8 cellular contexts compared by ENCODE assay signal in genomic region chr9:128128836-128129590, GRCh38.
DNase-seq lines count a peak whose midpoint lies in the region; ATAC-seq lines count a peak whose summit lies in the region.

No MANE protein-coding gene starts in this region.

- H3K4me1 ChIP-seq in iPS-20b (ENCODE audit: insufficient read depth, low read length): no peaks in the 10 kb centered on the region; the same call in 1 of the 2 replicates
- peaks cover 34% of the 10 kb centered on the region for H3K4me1 ChIP-seq in stomach smooth muscle (ENCODE audit: control insufficient read depth, insufficient read depth, low read length)

- H3K27ac ChIP-seq in iPS-20b (ENCODE audit: low read length) (no peak overlapping the region), stomach smooth muscle (ENCODE audit: low read length) (peak overlapping the region; percentile 93)

- H3K36me3 ChIP-seq in iPS-20b (ENCODE audit: insufficient read depth, low read depth, low read length) (peaks cover 10% of the 10 kb centered on the region), stomach smooth muscle (ENCODE audit: control insufficient read depth in 2 of 2, insufficient read depth in 2 of 2, low read length in 2 of 2) (peaks cover 0 to 3% of the 10 kb centered on the region in 2 donors)

- DNase-seq in NCI-H1417 (lab: John Stamatoyannopoulos, UW) (peak in 2 of 3 experiments; percentile 54 to 68), NCI-H1417 treated with DMSO at 0.1 percent for 48 hours (lab: John Stamatoyannopoulos, UW) (no peak)
- no peak for DNase-seq in activated naive CD8-positive, alpha-beta T cell treated with anti-CD3 and anti-CD28 coated beads, Interleukin-2, amount 50 U/mL, for 24 hours
- DNase-seq in activated effector memory CD4-positive, alpha-beta T cell treated with Interleukin-2 at 50 U/mL for 16 hours: no peak

- peak overlapping the region; percentile 99 for H3K27ac Mint-ChIP-seq in activated naive CD8-positive, alpha-beta T cell treated with anti-CD3 and anti-CD28 coated beads, Interleukin-2, amount 50 U/mL, for 24 hours

- H3K9ac ChIP-seq in iPS-20b (ENCODE audit: low read depth, low read length): peak overlapping the region; percentile 97; the same call in 1 of the 2 replicates
- peak overlapping the region; percentile 75 for H3K9ac ChIP-seq in stomach smooth muscle (ENCODE audit: low read length in 2 of 2)

- H3K9me3 Mint-ChIP-seq in activated naive CD8-positive, alpha-beta T cell treated with anti-CD3 and anti-CD28 coated beads, Interleukin-2, amount 50 U/mL, for 24 hours: no peaks in the 10 kb centered on the region

- peak overlapping the region; percentile 97 for H3K4me3 Mint-ChIP-seq in activated naive CD8-positive, alpha-beta T cell treated with anti-CD3 and anti-CD28 coated beads, Interleukin-2, amount 50 U/mL, for 24 hours

- H3K36me3 Mint-ChIP-seq in activated naive CD8-positive, alpha-beta T cell treated with anti-CD3 and anti-CD28 coated beads, Interleukin-2, amount 50 U/mL, for 24 hours (ENCODE audit: low read depth): peaks cover 6% of the 10 kb centered on the region

- H3K4me1 Mint-ChIP-seq in activated naive CD8-positive, alpha-beta T cell treated with anti-CD3 and anti-CD28 coated beads, Interleukin-2, amount 50 U/mL, for 24 hours: peaks cover 31% of the 10 kb centered on the region

- peaks cover 9% of the 10 kb centered on the region for H3K27me3 Mint-ChIP-seq in activated naive CD8-positive, alpha-beta T cell treated with anti-CD3 and anti-CD28 coated beads, Interleukin-2, amount 50 U/mL, for 24 hours

- ATAC-seq in activated naive CD8-positive, alpha-beta T cell treated with anti-CD3 and anti-CD28 coated beads, Interleukin-2, amount 50 U/mL, for 24 hours: no peak
- ATAC-seq in activated CD4-positive, CD25-positive, alpha-beta regulatory T cell treated with anti-CD3 and anti-CD28 coated beads, Interleukin-2, amount 50 U/mL, for 24 hours: no peak
- ATAC-seq in HG02610 (IDR thresholded peaks at IDR 0.05; ENCODE audit: unreplicated experiment): no peak

- H3K4me3 ChIP-seq in iPS-20b (ENCODE audit: low read length): peak overlapping the region; percentile 97
- H3K4me3 ChIP-seq in stomach smooth muscle (ENCODE audit: low read length in 2 of 2): peak overlapping the region; percentile 81 to 94

- H3K9me3 ChIP-seq in iPS-20b (ENCODE audit: insufficient read depth, low read depth, low read length) (no peaks in the 10 kb centered on the region), stomach smooth muscle (ENCODE audit: control insufficient read depth in 2 of 2, low read length in 2 of 2) (no peaks in the 10 kb centered on the region)

- peaks cover 13% of the 10 kb centered on the region for H3K27me3 ChIP-seq in iPS-20b (ENCODE audit: insufficient read depth, low read length)
- no peaks in the 10 kb centered on the region for H3K27me3 ChIP-seq in stomach smooth muscle (ENCODE audit: control insufficient read depth in 1 of 2, insufficient read depth in 2 of 2, low read length in 2 of 2)

Comparison
In these comparisons a context has a peak if more than half of its experiments do, and no peak if none do; other contexts are left out.
1. DNase-seq: peak in NCI-H1417 (2 of 3); none in NCI-H1417 treated with DMSO at 0.1 percent for 48 hours (single experiment), activated naive CD8-positive, alpha-beta T cell treated with anti-CD3 and anti-CD28 coated beads, Interleukin-2, amount 50 U/mL, for 24 hours (single experiment) and activated effector memory CD4-positive, alpha-beta T cell treated with Interleukin-2 at 50 U/mL for 16 hours (single experiment).